21 cellular contexts compared by ENCODE assay signal in genomic region chr1:38135621-38136414, GRCh38.
"Had no signal": no experiment of that assay in that cellular context is flagged by ENCODE, and none has a peak within 500 bp of the region (broad histone marks: within the 10 kb centered on the region; RNA-seq: fewer than 3 reads in every experiment).

No MANE protein-coding gene starts in this region.

- H3K36me3 ChIP-seq: colonic mucosa, gastroesophageal sphincter, tibial artery, uterus had no signal

- DNase-seq: activated B cell treated with CpG ODN at 0.5 μM for 24 hours; activated CD4-positive, alpha-beta memory T cell treated with anti-CD3 and anti-CD28 coated beads, Interleukin-2, amount 10 ng/mL, durations not matched to agents 7 days and 5 days; activated CD4-positive, alpha-beta T cell treated with anti-CD3 and anti-CD28 coated beads for 4 hours; activated CD8-positive, alpha-beta memory T cell treated with anti-CD3 and anti-CD28 coated beads, Interleukin-2, amount 10 ng/mL, durations not matched to agents 7 days and 5 days; activated naive CD4-positive, alpha-beta T cell treated with Interleukin-2 at 50 U/mL for 16 hours; activated naive CD8-positive, alpha-beta T cell treated with anti-CD3 and anti-CD28 coated beads, Interleukin-2, amount 10 ng/mL, durations not matched to agents 7 days and 5 days; activated T-cell treated with anti-CD3 and anti-CD28 coated beads, Interleukin-2, amount 50 U/mL, for 1 hour; amygdala; caudate nucleus; colonic mucosa; natural killer cell; stimulated activated CD8-positive, alpha-beta memory T cell treated with anti-CD3 and anti-CD28 coated beads, Interleukin-4, amount 100 ng/mL, for 48 hours; stimulated activated naive CD4-positive, alpha-beta T cell; substantia nigra; tibial artery; uterus had no signal

- H3K27ac Mint-ChIP-seq: activated B cell treated with CpG ODN at 0.5 μM for 24 hours; activated CD4-positive, alpha-beta memory T cell treated with anti-CD3 and anti-CD28 coated beads, Interleukin-2, amount 10 ng/mL, durations not matched to agents 7 days and 5 days; activated CD8-positive, alpha-beta memory T cell treated with anti-CD3 and anti-CD28 coated beads, Interleukin-2, amount 10 ng/mL, durations not matched to agents 7 days and 5 days; activated naive CD8-positive, alpha-beta T cell treated with anti-CD3 and anti-CD28 coated beads, Interleukin-2, amount 10 ng/mL, durations not matched to agents 7 days and 5 days; activated T-helper 2 cell treated with anti-CD3 and anti-CD28 coated beads, Interferon-gamma antibody, Interleukin-2, Interleukin-4, amounts not matched to agents 10 μg/mL and 5 μg/mL and 100 μg/mL, durations not matched to agents 14 hours and 24 hours and 36 hours; natural killer cell; T-helper 2 cell treated with Interferon-gamma antibody and Interleukin-4, amounts not matched to agents 5 μg/mL and 100 μg/mL, for 36 hours had no signal

- H3K4me3 Mint-ChIP-seq: activated B cell treated with CpG ODN at 0.5 μM for 24 hours; activated CD4-positive, alpha-beta memory T cell treated with anti-CD3 and anti-CD28 coated beads, Interleukin-2, amount 10 ng/mL, durations not matched to agents 7 days and 5 days; activated CD8-positive, alpha-beta memory T cell treated with anti-CD3 and anti-CD28 coated beads, Interleukin-2, amount 10 ng/mL, durations not matched to agents 7 days and 5 days; activated naive CD8-positive, alpha-beta T cell treated with anti-CD3 and anti-CD28 coated beads, Interleukin-2, amount 10 ng/mL, durations not matched to agents 7 days and 5 days; natural killer cell; T-helper 2 cell treated with Interferon-gamma antibody and Interleukin-4, amounts not matched to agents 5 μg/mL and 100 μg/mL, for 36 hours had no signal

- H3K27ac ChIP-seq: colonic mucosa, gastroesophageal sphincter, tibial artery, uterus had no signal

- H3K4me3 ChIP-seq: colonic mucosa, gastroesophageal sphincter, lung, tibial artery, uterus had no signal

- H3K36me3 Mint-ChIP-seq: activated CD8-positive, alpha-beta memory T cell treated with anti-CD3 and anti-CD28 coated beads, Interleukin-2, amount 10 ng/mL, durations not matched to agents 7 days and 5 days; activated naive CD8-positive, alpha-beta T cell treated with anti-CD3 and anti-CD28 coated beads, Interleukin-2, amount 10 ng/mL, durations not matched to agents 7 days and 5 days; natural killer cell had no signal

- H3K9me3 Mint-ChIP-seq: activated B cell treated with CpG ODN at 0.5 μM for 24 hours; activated CD4-positive, alpha-beta memory T cell treated with anti-CD3 and anti-CD28 coated beads, Interleukin-2, amount 10 ng/mL, durations not matched to agents 7 days and 5 days; activated naive CD8-positive, alpha-beta T cell treated with anti-CD3 and anti-CD28 coated beads, Interleukin-2, amount 10 ng/mL, durations not matched to agents 7 days and 5 days; activated T-helper 2 cell treated with anti-CD3 and anti-CD28 coated beads, Interferon-gamma antibody, Interleukin-2, Interleukin-4, amounts not matched to agents 10 μg/mL and 5 μg/mL and 100 μg/mL, durations not matched to agents 14 hours and 24 hours and 36 hours; natural killer cell; T-helper 2 cell treated with Interferon-gamma antibody and Interleukin-4, amounts not matched to agents 5 μg/mL and 100 μg/mL, for 36 hours had no signal

- ATAC-seq: activated CD8-positive, alpha-beta memory T cell treated with anti-CD3 and anti-CD28 coated beads, Interleukin-2, amount 10 ng/mL, durations not matched to agents 7 days and 5 days; esophagus mucosa; gastroesophageal sphincter; natural killer cell had no signal

- H3K9me3 ChIP-seq: colonic mucosa, gastroesophageal sphincter, tibial artery, uterus had no signal

- H3K4me1 ChIP-seq: colonic mucosa, uterus had no signal

- H3K4me1 Mint-ChIP-seq: activated B cell treated with CpG ODN at 0.5 μM for 24 hours; activated CD4-positive, alpha-beta memory T cell treated with anti-CD3 and anti-CD28 coated beads, Interleukin-2, amount 10 ng/mL, durations not matched to agents 7 days and 5 days; activated CD8-positive, alpha-beta memory T cell treated with anti-CD3 and anti-CD28 coated beads, Interleukin-2, amount 10 ng/mL, durations not matched to agents 7 days and 5 days; activated naive CD8-positive, alpha-beta T cell treated with anti-CD3 and anti-CD28 coated beads, Interleukin-2, amount 10 ng/mL, durations not matched to agents 7 days and 5 days; natural killer cell had no signal
